In the genomic region with DNA sequence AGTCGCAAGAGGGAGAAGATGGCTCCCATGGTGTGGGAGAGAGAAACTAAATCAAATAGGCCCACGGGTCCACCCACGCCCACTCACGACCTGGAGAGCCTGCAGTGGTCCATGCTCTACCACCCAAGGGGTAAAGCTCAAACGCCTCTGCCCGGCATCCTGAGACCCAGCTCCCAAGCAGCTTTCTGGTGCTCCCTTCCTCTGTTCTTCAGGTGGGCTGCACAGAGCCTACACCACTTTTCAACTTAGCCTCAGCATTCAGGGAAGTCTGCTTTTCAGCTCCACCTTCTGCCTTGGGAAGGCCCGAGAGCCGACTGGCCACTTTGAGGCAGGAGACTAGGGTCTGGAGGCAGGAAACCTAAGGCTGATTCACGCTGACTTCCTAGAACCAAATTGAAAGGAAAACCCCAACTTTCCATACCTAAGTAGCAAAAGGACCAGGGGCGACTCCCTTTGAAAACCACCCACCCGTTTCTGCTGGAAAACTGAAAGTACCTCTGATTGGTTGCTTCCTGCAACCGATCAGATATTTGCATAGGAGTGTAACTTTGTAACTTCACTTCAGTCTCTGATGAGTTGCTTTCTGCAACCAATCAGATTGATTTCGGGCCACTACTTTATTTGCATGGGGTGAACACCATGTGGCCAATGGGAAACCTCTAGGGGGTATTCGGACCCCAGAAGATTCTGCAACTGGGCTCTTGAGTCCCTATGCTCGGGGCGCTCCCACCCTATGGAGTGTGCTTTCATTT, we compare ENCODE assay signal across 15 cellular contexts. TPM values are rescaled to one million over a fixed set of nuclear protein-coding genes. Genes with fewer than 3 reads are reported as not detected.
DNase-seq lines count a peak whose midpoint lies in the region; ATAC-seq and TF ChIP-seq lines count a peak whose summit lies in the region.
"Had no signal": no experiment of that assay in that cellular context is flagged by ENCODE, and none has a peak within 500 bp of the region (broad histone marks: within the 10 kb centered on the region; RNA-seq: fewer than 3 reads in every experiment).

No MANE protein-coding gene starts in this region.

- no peaks in the 10 kb centered on the region for H3K9me3 Mint-ChIP-seq in CD4-positive, alpha-beta memory T cell
- peaks cover 0 to 2% (median 0%) of the 10 kb centered on the region in 6 donors for H3K9me3 Mint-ChIP-seq in immature natural killer cell
- H3K9me3 Mint-ChIP-seq: stimulated activated effector memory CD8-positive, alpha-beta T cell treated with anti-CD3 and anti-CD28 coated beads, Interleukin-12 subunit alpha, Interleukin-12 subunit beta, amount 100 ng/mL, for 72 hours; T-helper 2 cell treated with Interferon-gamma antibody and Interleukin-4, amounts not matched to agents 5 μg/mL and 100 μg/mL, for 36 hours had no signal

- CTCF ChIA-PET in CD4-positive, alpha-beta memory T cell (lab: Charles Lee; ENCODE audit: partially characterized antibody), result interaction anchor here (1.2 to 4.1 kb wide), 2 partner anchors 18 to 44 kb away, joined by 3 to 16 read pairs; partner anchors contain the start of gene GPR55
- CTCF ChIA-PET in PC-9 (lab: Charles Lee), result no interaction called here

- DNase-seq in CD4-positive, alpha-beta memory T cell, result no peak
- DNase-seq in PC-9, result no peak
- DNase-seq in fibroblast of villous mesenchyme (ENCODE audit: low read depth), result peak; percentile 33
- DNase-seq in occipital lobe (lab: John Stamatoyannopoulos, UW), result no peak
- no peak for DNase-seq in C1 segment of cervical spinal cord (lab: John Stamatoyannopoulos, UW)
- DNase-seq in immature natural killer cell, result no peak
- DNase-seq: activated T-cell treated with anti-CD3 and anti-CD28 coated beads for 4 hours; heart right ventricle; NCI-H1092; NCI-H748 treated with DMSO at 0.1 percent for 48 hours; stimulated activated CD4-positive, alpha-beta T cell treated with anti-CD3 and anti-CD28 coated beads, Interleukin-1b, Interleukin-23, amount 100 ng/mL, for 48 hours had no signal

- H3K27ac Mint-ChIP-seq in CD4-positive, alpha-beta memory T cell, result peak overlapping the region in 5 of 7 donors; percentile 51 to 81 (median 65)
- no peak overlapping the region for H3K27ac Mint-ChIP-seq in immature natural killer cell
- H3K27ac Mint-ChIP-seq: stimulated activated effector memory CD8-positive, alpha-beta T cell treated with anti-CD3 and anti-CD28 coated beads, Interleukin-12 subunit alpha, Interleukin-12 subunit beta, amount 100 ng/mL, for 72 hours; T-helper 2 cell treated with Interferon-gamma antibody and Interleukin-4, amounts not matched to agents 5 μg/mL and 100 μg/mL, for 36 hours had no signal

- H3K9me3 ChIP-seq in CD4-positive, alpha-beta memory T cell (ENCODE audit: control insufficient read depth in 1 of 2, low read length in 2 of 2), result no peaks in the 10 kb centered on the region
- no peaks in the 10 kb centered on the region for H3K9me3 ChIP-seq in PC-9 (ENCODE audit: insufficient read depth, low read depth)
- H3K9me3 ChIP-seq: heart right ventricle had no signal

- H3K36me3 ChIP-seq in CD4-positive, alpha-beta memory T cell (ENCODE audit: insufficient read depth, low read length), result no peaks in the 10 kb centered on the region
- H3K36me3 ChIP-seq in PC-9 (ENCODE audit: low read depth), result no peaks in the 10 kb centered on the region
- H3K36me3 ChIP-seq: heart right ventricle had no signal

- peak overlapping the region; percentile 57 for H3K4me2 ChIP-seq in PC-9

- ATAC-seq in GM19351 (IDR thresholded peaks at IDR 0.05; ENCODE audit: unreplicated experiment) (peak; percentile 50), HG03175 (IDR thresholded peaks at IDR 0.05; ENCODE audit: unreplicated experiment) (no peak)
- ATAC-seq: heart right ventricle; stimulated activated effector memory CD8-positive, alpha-beta T cell treated with anti-CD3 and anti-CD28 coated beads, Interleukin-12 subunit alpha, Interleukin-12 subunit beta, amount 100 ng/mL, for 72 hours had no signal

- no peaks in the 10 kb centered on the region for H3K9me2 ChIP-seq in PC-9 (ENCODE audit: insufficient read depth)

- intact Hi-C loops in CD4-positive, alpha-beta memory T cell (cut with micrococcal nuclease), result no loop called here
- intact Hi-C loops in PC-9 (cut with micrococcal nuclease; ENCODE audit: unreplicated experiment), result no loop called here

- H3K4me3 ChIP-seq in CD4-positive, alpha-beta memory T cell (ENCODE audit: low read length in 2 of 2), result no peak overlapping the region
- H3K4me3 ChIP-seq in PC-9 (no peak overlapping the region; the same call in 1 of the 2 replicates), fibroblast of villous mesenchyme (ENCODE audit: low read depth, low read length) (peak overlapping the region; percentile 45)
- H3K4me3 ChIP-seq: heart right ventricle had no signal

- H3K36me3 Mint-ChIP-seq in CD4-positive, alpha-beta memory T cell, result no peaks in the 10 kb centered on the region
- H3K36me3 Mint-ChIP-seq in immature natural killer cell, result no peaks in the 10 kb centered on the region

- peaks cover 29% of the 10 kb centered on the region for H3K4me1 ChIP-seq in CD4-positive, alpha-beta memory T cell (ENCODE audit: insufficient read depth, low read length)
- H3K4me1 ChIP-seq in PC-9 (replicated peaks; ENCODE audit: insufficient read depth), result no peaks in the 10 kb centered on the region; the same call in 1 of the 2 replicates

- no peaks in the 10 kb centered on the region for H3K27me3 ChIP-seq in CD4-positive, alpha-beta memory T cell (ENCODE audit: insufficient read depth, low read length)
- H3K27me3 ChIP-seq in PC-9 (ENCODE audit: insufficient read depth, low read depth), result no peaks in the 10 kb centered on the region

- no peak overlapping the region for H3K27ac ChIP-seq in CD4-positive, alpha-beta memory T cell (ENCODE audit: low read depth, low read length)
- H3K27ac ChIP-seq in PC-9, result no peak overlapping the region
- H3K27ac ChIP-seq: heart right ventricle had no signal

- H3K4me1 Mint-ChIP-seq in CD4-positive, alpha-beta memory T cell, result peaks cover 11 to 25% (median 20%) of the 10 kb centered on the region in 4 donors
- peaks cover 13 to 18% of the 10 kb centered on the region in 2 donors for H3K4me1 Mint-ChIP-seq in immature natural killer cell

- no TSS peak for BruUV-seq in PC-9 (replicated peaks; lab: Mats Ljungman, UMichigan)

- H3K27me3 Mint-ChIP-seq in CD4-positive, alpha-beta memory T cell, result peaks cover 0 to 2% of the 10 kb centered on the region in 2 donors
- H3K27me3 Mint-ChIP-seq in immature natural killer cell (ENCODE audit: low read depth in 3 of 3), result peaks cover 11 to 20% (median 17%) of the 10 kb centered on the region in 3 donors

- no peaks in the 10 kb centered on the region for H3F3A ChIP-seq in PC-9 (ENCODE audit: insufficient read depth, low read depth)

- POLR2A ChIA-PET in CD4-positive, alpha-beta memory T cell (lab: Charles Lee; ENCODE audit: partially characterized antibody), result interaction anchor here (1.0 kb wide), 1 partner anchor 44 kb away, joined by 3 read pairs; the partner anchor contains the start of gene GPR55
- POLR2A ChIA-PET in PC-9 (lab: Charles Lee; ENCODE audit: unreplicated experiment), result no interaction called here

- no peak for TF ChIP-seq CTCF in PC-9 (conservative IDR thresholded peaks at IDR 0.05)
- TF ChIP-seq CTCF in fibroblast of villous mesenchyme (IDR thresholded peaks at IDR 0.05; ENCODE audit: insufficient read depth, low read depth, low read length), result no peak

- no peaks in the 10 kb centered on the region for H3K79me2 ChIP-seq in PC-9 (ENCODE audit: low read depth)

- H3K4me3 Mint-ChIP-seq in CD4-positive, alpha-beta memory T cell, result peak overlapping the region; percentile 39 to 78 (median 71)
- no peak overlapping the region for H3K4me3 Mint-ChIP-seq in immature natural killer cell
- H3K4me3 Mint-ChIP-seq: stimulated activated effector memory CD8-positive, alpha-beta T cell treated with anti-CD3 and anti-CD28 coated beads, Interleukin-12 subunit alpha, Interleukin-12 subunit beta, amount 100 ng/mL, for 72 hours; T-helper 2 cell treated with Interferon-gamma antibody and Interleukin-4, amounts not matched to agents 5 μg/mL and 100 μg/mL, for 36 hours had no signal

- no peaks in the 10 kb centered on the region for H4K20me1 ChIP-seq in PC-9 (ENCODE audit: insufficient read depth)

- H2AFZ ChIP-seq in PC-9, result peak overlapping the region; percentile 62; the same call in 1 of the 2 replicates

RNA-seq across cellular contexts. Expression of gene SPATA3, which starts 26.8 kb away (rescaled TPM):
- total RNA-seq in CD4-positive, alpha-beta memory T cell, result not detected
- polyA plus RNA-seq in CD4-positive, alpha-beta memory T cell, result not detected
- total RNA-seq in PC-9 (2021) (not detected in 2 replicates), fibroblast of villous mesenchyme (not detected in 2 replicates), occipital lobe (not detected)
- polyA plus RNA-seq in immature natural killer cell, result not detected
- total RNA-seq: heart right ventricle had no signal
- polyA plus RNA-seq: heart right ventricle had no signal

RNA-seq across cellular contexts. Expression of gene GPR55, which starts 44.1 kb away (rescaled TPM):
- total RNA-seq in CD4-positive, alpha-beta memory T cell, result 1 to 10 TPM; 8.1 to 8.3 TPM
- 1 to 10 TPM in 1 of 2 donors, not detected in 1; 2.4 TPM for polyA plus RNA-seq in CD4-positive, alpha-beta memory T cell
- total RNA-seq in PC-9 (2021) (not detected in 2 replicates), fibroblast of villous mesenchyme (not detected in 2 replicates), occipital lobe (not detected)
- polyA plus RNA-seq in immature natural killer cell, result not detected

Comparison
In these comparisons a context has a peak if more than half of its experiments do, and no peak if none do; other contexts are left out.
1. H3K27ac Mint-ChIP-seq: peak in CD4-positive, alpha-beta memory T cell (5 of 7); none in immature natural killer cell (0 of 6).
2. H3K4me3 Mint-ChIP-seq: peak in CD4-positive, alpha-beta memory T cell (8 of 8); none in immature natural killer cell (0 of 5).